In the genomic region with DNA sequence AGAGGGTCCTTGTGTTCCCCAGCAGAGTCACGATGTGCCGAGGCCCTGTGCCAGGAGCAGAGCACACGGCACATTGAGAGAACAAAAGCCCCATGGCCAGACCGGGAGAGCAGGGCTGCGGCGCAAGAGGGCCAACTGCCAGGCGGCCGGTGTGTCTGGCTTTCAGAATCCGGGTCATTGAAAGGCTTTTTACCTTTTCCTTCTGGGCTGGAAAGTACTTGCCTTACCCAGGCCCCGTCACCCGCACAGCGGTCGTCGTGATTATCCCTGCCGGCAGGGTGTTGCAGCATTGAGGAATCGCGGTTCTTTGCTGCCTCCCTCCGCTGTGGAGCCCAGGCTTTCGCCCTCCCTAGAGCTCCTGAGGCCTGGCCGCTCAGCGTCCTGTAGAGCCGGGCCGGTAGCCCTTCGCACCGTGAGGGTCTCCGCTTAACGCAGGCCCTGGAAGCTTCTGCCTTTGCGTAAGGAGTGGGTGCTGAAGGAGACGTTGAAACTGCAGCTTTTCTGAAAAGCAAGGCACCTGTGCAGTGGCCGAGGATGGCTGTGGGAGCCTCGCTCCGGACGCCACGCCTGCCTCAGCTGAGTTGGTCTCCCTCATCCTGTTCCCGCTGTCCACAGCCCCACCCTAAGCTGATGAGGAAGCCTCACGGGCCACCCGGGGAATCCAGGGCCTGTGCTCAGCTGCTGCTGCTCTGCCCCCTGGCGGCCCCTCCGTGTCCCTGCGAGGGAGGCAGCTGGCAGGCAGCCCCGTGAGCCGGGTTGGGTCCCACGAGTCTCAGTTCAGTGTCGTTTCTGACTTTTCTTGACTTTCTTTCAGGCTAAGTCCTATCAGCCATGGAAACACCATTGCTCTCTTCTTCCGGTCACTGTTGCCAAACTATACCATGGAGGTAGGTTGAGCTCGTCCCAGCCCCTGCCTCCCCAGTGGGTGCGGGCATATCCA, we compare ENCODE assay signal across 8 cellular contexts. TPM values are rescaled to one million over a fixed set of nuclear protein-coding genes. Genes with fewer than 3 reads are reported as not detected.
DNase-seq lines count a peak whose midpoint lies in the region; ATAC-seq and TF ChIP-seq lines count a peak whose summit lies in the region.

No MANE protein-coding gene starts in this region.

- DNase-seq in DMS53 treated with DMSO at 0.1 percent for 48 hours (lab: John Stamatoyannopoulos, UW; ENCODE audit: unreplicated experiment) (peak; percentile 16), SW 1271 (lab: John Stamatoyannopoulos, UW) (peak; percentile 52 to 53), adipocyte (ENCODE audit: low read depth) (peak; percentile 81), cardiac septum (ENCODE audit: low spot score) (peak; percentile 91), progenitor cell of endocrine pancreas (ENCODE audit: low spot score, unreplicated experiment) (peak; percentile 48), NCI-H2029 treated with DMSO at 0.1 percent for 48 hours (lab: John Stamatoyannopoulos, UW) (no peak)

- no peaks in the 10 kb centered on the region for H3K9me3 ChIP-seq in adipocyte (ENCODE audit: control insufficient read depth, low read length)

- no peak overlapping the region for H3K4me3 ChIP-seq in adipocyte (ENCODE audit: low read length)

- H3K36me3 Mint-ChIP-seq in IgD-negative memory B cell, result peaks cover 2% of the 10 kb centered on the region
- peaks cover 22% of the 10 kb centered on the region for H3K36me3 Mint-ChIP-seq in progenitor cell of endocrine pancreas (ENCODE audit: insufficient read depth)

- peak; percentile 87 for TF ChIP-seq CTCF in progenitor cell of endocrine pancreas (IDR thresholded peaks at IDR 0.05; ENCODE audit: unreplicated experiment)

- H3K4me1 ChIP-seq in adipocyte (ENCODE audit: control insufficient read depth, insufficient read depth, low read length), result peaks cover 12% of the 10 kb centered on the region

- H3K9ac ChIP-seq in adipocyte (ENCODE audit: low read length), result peak overlapping the region; percentile 22

- H3K4me3 Mint-ChIP-seq in IgD-negative memory B cell (peak overlapping the region in 1 of 4 donors; percentile 58), progenitor cell of endocrine pancreas (ENCODE audit: low read depth) (no peak overlapping the region)

- H3K27ac Mint-ChIP-seq in IgD-negative memory B cell (peak overlapping the region; percentile 28 to 89 (median 76)), progenitor cell of endocrine pancreas (peak overlapping the region; percentile 45)

- H3K27me3 Mint-ChIP-seq in IgD-negative memory B cell (no peaks in the 10 kb centered on the region), progenitor cell of endocrine pancreas (no peaks in the 10 kb centered on the region)

- peaks cover 51% of the 10 kb centered on the region for H3K36me3 ChIP-seq in adipocyte (ENCODE audit: control insufficient read depth, insufficient read depth, low read length, severe bottlenecking)

- H3K9me3 Mint-ChIP-seq in IgD-negative memory B cell (no peaks in the 10 kb centered on the region), progenitor cell of endocrine pancreas (ENCODE audit: low read depth) (no peaks in the 10 kb centered on the region)

- no peaks in the 10 kb centered on the region for H3K27me3 ChIP-seq in adipocyte (replicated peaks; ENCODE audit: control insufficient read depth, insufficient read depth, low read length)

- intact Hi-C loops in cardiac septum (cut with DNase I), result no loop called here

- ATAC-seq in HG03095 (IDR thresholded peaks at IDR 0.05; ENCODE audit: unreplicated experiment), result no peak

- peaks cover 0 to 4% (median 0%) of the 10 kb centered on the region in 3 donors for H3K4me1 Mint-ChIP-seq in IgD-negative memory B cell
- H3K4me1 Mint-ChIP-seq in progenitor cell of endocrine pancreas (ENCODE audit: low read depth), result no peaks in the 10 kb centered on the region

RNA-seq across cellular contexts. Expression of a gene that starts 8.6 kb away (rescaled TPM):
- polyA plus RNA-seq in IgD-negative memory B cell, result 0.93 TPM
- total RNA-seq in cardiac septum, result 4.0 TPM
- total RNA-seq in progenitor cell of endocrine pancreas, result 3.8 and 4.6 TPM in 2 replicates

RNA-seq across cellular contexts. Expression of a gene that starts 13.1 kb away (rescaled TPM):
- 1.1 TPM for polyA plus RNA-seq in IgD-negative memory B cell
- total RNA-seq in cardiac septum (6.8 TPM), progenitor cell of endocrine pancreas (201 and 211 TPM in 2 replicates)

RNA-seq across cellular contexts. Expression of a gene that starts 36.7 kb away (rescaled TPM):
- polyA plus RNA-seq in IgD-negative memory B cell, result 135 TPM
- 106 TPM for total RNA-seq in cardiac septum
- 177 and 199 TPM in 2 replicates for total RNA-seq in progenitor cell of endocrine pancreas

RNA-seq across cellular contexts. Expression of a gene that starts 38.5 kb away (rescaled TPM):
- polyA plus RNA-seq in IgD-negative memory B cell, result 67.5 TPM
- total RNA-seq in cardiac septum (42.8 TPM), progenitor cell of endocrine pancreas (67.9 and 72.1 TPM in 2 replicates)

Comparison
In these comparisons a context has a peak if more than half of its experiments do, and no peak if none do; other contexts are left out.
1. RNA of a gene that starts 13.1 kb away (total RNA-seq): 201 to 211 TPM in progenitor cell of endocrine pancreas; 6.8 TPM in cardiac septum (single experiment); every median in the first group is over 10 times any median in the second.